Comparison of ENCODE assay signal across 15 cellular contexts in the genomic region with DNA sequence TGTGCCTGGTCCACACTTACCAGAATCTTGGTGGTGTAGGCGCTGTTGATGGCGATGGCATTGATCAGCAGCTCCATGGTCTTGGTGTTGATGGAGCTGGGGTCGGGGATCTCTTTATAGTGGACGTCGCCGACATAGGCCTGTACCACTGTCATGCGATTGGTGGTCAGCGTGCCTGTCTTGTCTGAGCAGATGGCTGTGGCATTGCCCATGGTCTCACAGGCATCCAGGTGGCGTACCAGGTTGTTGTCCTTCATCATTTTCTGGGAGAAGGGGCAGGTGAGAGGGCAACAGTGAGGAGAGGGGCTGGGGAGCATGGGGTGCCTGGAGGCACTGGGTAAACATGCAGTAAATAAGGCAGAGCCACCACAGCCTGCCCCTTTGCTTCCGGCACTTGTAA. TPM values are rescaled to one million over a fixed set of nuclear protein-coding genes. Genes with fewer than 3 reads are reported as not detected.
DNase-seq lines count a peak whose midpoint lies in the region; ATAC-seq and TF ChIP-seq lines count a peak whose summit lies in the region.
"Had no signal": no experiment of that assay in that cellular context is flagged by ENCODE, and none has a peak within 500 bp of the region (broad histone marks: within the 10 kb centered on the region; RNA-seq: fewer than 3 reads in every experiment).

No MANE protein-coding gene starts in this region.

- H3K27me3 Mint-ChIP-seq in CD14-positive monocyte (ENCODE audit: low read depth in 3 of 3) (peaks cover 0 to 6% (median 3%) of the 10 kb centered on the region in 3 donors), chondrocyte (ENCODE audit: low read depth) (peaks cover 7% of the 10 kb centered on the region)

- no peak for ATAC-seq in PC-3
- ATAC-seq: A549, HCT116 had no signal

- H3K4me3 Mint-ChIP-seq in CD14-positive monocyte = no peak overlapping the region
- H3K4me3 Mint-ChIP-seq in chondrocyte (ENCODE audit: unreplicated experiment) = no peak overlapping the region
- H3K4me3 Mint-ChIP-seq: CD4-positive, CD25-positive, alpha-beta regulatory T cell; IgD-negative memory B cell had no signal

- H3K4me3 ChIP-seq in HUES48 (ENCODE audit: low read depth, low read length) (no peak overlapping the region), PC-3 (ENCODE audit: low read length) (no peak overlapping the region)
- H3K4me3 ChIP-seq: A549 had no signal

- H3K4me1 ChIP-seq in HUES48 (ENCODE audit: control insufficient read depth, insufficient read depth, low read length) (peaks cover 13% of the 10 kb centered on the region), PC-3 (ENCODE audit: insufficient read depth, low read length) (peaks cover 8% of the 10 kb centered on the region)
- H3K4me1 ChIP-seq: BE2C had no signal

- H3K27ac ChIP-seq in HUES48 (ENCODE audit: low read depth, low read length) (no peak overlapping the region), PC-3 (ENCODE audit: low read length) (no peak overlapping the region)
- H3K27ac ChIP-seq: A549 had no signal

- H3K36me3 ChIP-seq in HUES48 (ENCODE audit: control insufficient read depth, insufficient read depth, low read length) (no peaks in the 10 kb centered on the region), PC-3 (ENCODE audit: low read depth, low read length) (no peaks in the 10 kb centered on the region)
- H3K36me3 ChIP-seq: BE2C had no signal

- no peaks in the 10 kb centered on the region for H3F3A ChIP-seq in PC-3 (ENCODE audit: low read length, unreplicated experiment)

- CTCF ChIA-PET in PC-3 (lab: Charles Lee) = no interaction called here

- no peak for TF ChIP-seq CTCF in CD14-positive monocyte (IDR thresholded peaks at IDR 0.05)
- no peak for TF ChIP-seq CTCF in chondrocyte (IDR thresholded peaks at IDR 0.05)
- no peak for TF ChIP-seq CTCF in PC-3 (conservative IDR thresholded peaks at IDR 0.05; ENCODE audit: low read depth, low read length)

- DNase-seq in CD14-positive monocyte (ENCODE audit: low spot score) (peak; percentile 26), chondrocyte (ENCODE audit: low spot score) (peak; percentile 43), posterior vena cava (ENCODE audit: low spot score) (peak; percentile 57), dermis blood vessel endothelial cell (no peak), NCI-H187 treated with DMSO at 0.1 percent for 48 hours (lab: John Stamatoyannopoulos, UW) (no peak), PC-3 (no peak)
- DNase-seq: BE2C; CD4-positive, CD25-positive, alpha-beta regulatory T cell; DMS53; GF-D8; KG1 had no signal

- H3K4me1 Mint-ChIP-seq in CD14-positive monocyte (peaks cover 7% of the 10 kb centered on the region), chondrocyte (ENCODE audit: low read depth) (peaks cover 19% of the 10 kb centered on the region)

- H3K9ac ChIP-seq in HUES48 (ENCODE audit: low read depth, low read length) = 0 out of 2 replicates have a peak overlapping the region, but pooled peaks have one; percentile 13
- H3K9ac ChIP-seq in PC-3 (ENCODE audit: low read length) = no peak overlapping the region

- H3K9me3 ChIP-seq in HUES48 (ENCODE audit: control insufficient read depth, insufficient read depth, low read length) (no peaks in the 10 kb centered on the region), PC-3 (ENCODE audit: low read length) (no peaks in the 10 kb centered on the region)
- H3K9me3 ChIP-seq: A549, BE2C had no signal

- H3K36me3 Mint-ChIP-seq in CD14-positive monocyte = no peaks in the 10 kb centered on the region
- H3K36me3 Mint-ChIP-seq in chondrocyte (ENCODE audit: low read depth) = no peaks in the 10 kb centered on the region
- H3K36me3 Mint-ChIP-seq: CD4-positive, CD25-positive, alpha-beta regulatory T cell had no signal

- POLR2A ChIA-PET in PC-3 (lab: Charles Lee; ENCODE audit: unreplicated experiment) = no interaction called here

- intact Hi-C loops in CD14-positive monocyte (cut with micrococcal nuclease) = no loop called here
- intact Hi-C loops in posterior vena cava (cut with DNase I) = no loop called here
- intact Hi-C loops in PC-3 (cut with micrococcal nuclease) = no loop called here

- H3K27me3 ChIP-seq in HUES48 (ENCODE audit: control insufficient read depth, insufficient read depth, low read length) = no peaks in the 10 kb centered on the region
- H3K27me3 ChIP-seq in PC-3 (ENCODE audit: low read length) = peaks cover 4% of the 10 kb centered on the region; the same call in 1 of the 2 replicates
- H3K27me3 ChIP-seq: BE2C had no signal

- H3K9me3 Mint-ChIP-seq in CD14-positive monocyte (peaks cover 0 to 5% (median 3%) of the 10 kb centered on the region in 7 donors), chondrocyte (ENCODE audit: low read depth) (peaks cover 4% of the 10 kb centered on the region)

- no peaks in the 10 kb centered on the region for H4K20me1 ChIP-seq in PC-3 (ENCODE audit: low read length)

- no peak overlapping the region for H3K4me2 ChIP-seq in PC-3 (ENCODE audit: low read length)
- H3K4me2 ChIP-seq: A549 had no signal

- H2AFZ ChIP-seq in PC-3 (ENCODE audit: low read length) = no peak overlapping the region

- BruUV-seq in PC-3 (replicated peaks; lab: Mats Ljungman, UMichigan) = no TSS peak

- H3K9me2 ChIP-seq in PC-3 (replicated peaks; ENCODE audit: low read length) = no peaks in the 10 kb centered on the region

- H3K27ac Mint-ChIP-seq in CD14-positive monocyte (no peak overlapping the region), chondrocyte (ENCODE audit: unreplicated experiment) (no peak overlapping the region)
- H3K27ac Mint-ChIP-seq: CD4-positive, CD25-positive, alpha-beta regulatory T cell; IgD-negative memory B cell had no signal

- H3K79me2 ChIP-seq in PC-3 (ENCODE audit: low read length) = no peaks in the 10 kb centered on the region

RNA-seq across cellular contexts. Expression of a gene that starts 50.9 kb away (rescaled TPM):
- polyA plus RNA-seq in CD14-positive monocyte = 100 to 1,000 TPM; 186 to 188 TPM
- 197 to 243 TPM (median 198 TPM) in 3 replicates for total RNA-seq in chondrocyte
- 10 to 100 TPM; 85.9 to 86.3 TPM for total RNA-seq in posterior vena cava
- total RNA-seq in dermis blood vessel endothelial cell = 262 and 311 TPM in 2 replicates
- 265 and 289 TPM in 2 replicates for total RNA-seq in PC-3 (2014; rRNA removed)

Comparison
In these comparisons a context has a peak if more than half of its experiments do, and no peak if none do; other contexts are left out.
1. DNase-seq: peak in CD14-positive monocyte (single experiment), chondrocyte (single experiment) and posterior vena cava (single experiment); none in dermis blood vessel endothelial cell (single experiment), NCI-H187 treated with DMSO at 0.1 percent for 48 hours (single experiment) and PC-3 (single experiment).